Comparison of ENCODE assay signal across 8 cellular contexts in genomic region chr1:45326627-45327591, GRCh38. TPM values are rescaled to one million over a fixed set of nuclear protein-coding genes. Genes with fewer than 3 reads are reported as not detected.
DNase-seq lines count a peak whose midpoint lies in the region; ATAC-seq and TF ChIP-seq lines count a peak whose summit lies in the region.

TSS of gene HPDL (plus strand) at chr1:45326895. CDS start at chr1:45327149, 254 bp downstream.

- no peak for TF ChIP-seq POLR2A in sigmoid colon (IDR thresholded peaks at IDR 0.05)

- TF ChIP-seq EP300 in sigmoid colon (IDR thresholded peaks at IDR 0.05), result no peak

- intact Hi-C loops in sigmoid colon (cut with DNase I), result no loop called here

- in situ Hi-C loops in astrocyte of the cerebellum (cut with HindIII; ENCODE audit: low sequenced_read_pairs), result no loop called here

- H3K9ac ChIP-seq in HUES64 (ENCODE audit: low read depth, low read length), result peak within 1 kb of the TSS; percentile 40

- peak; percentile 87 for DNase-seq in GM06990 (ENCODE audit: extremely low read depth, insufficient read length)
- peak; percentile 36 for DNase-seq in T follicular helper cell (ENCODE audit: low read depth)
- no peak for DNase-seq in astrocyte of the cerebellum (ENCODE audit: low read depth)
- peak; percentile 75 for DNase-seq in iPS DF 6.9 (ENCODE audit: low read depth, low spot score)
- peak; percentile 84 for DNase-seq in sigmoid colon
- DNase-seq in HK-2 (ENCODE audit: unreplicated experiment), result no peak

- H3K4me1 ChIP-seq in HUES64 (ENCODE audit: insufficient read depth, low read length) (peaks cover 28% of the 10 kb centered on the region), iPS DF 6.9 (ENCODE audit: control insufficient read depth, insufficient read depth, low read length) (peaks cover 9% of the 10 kb centered on the region; the same call in 1 of the 2 replicates), sigmoid colon (peaks cover 0 to 17% (median 15%) of the 10 kb centered on the region in 4 donors)

- H3K27ac ChIP-seq in HUES64 (ENCODE audit: low read depth, low read length) (peak within 1 kb of the TSS; percentile 48), iPS DF 6.9 (ENCODE audit: low read length) (no peak within 1 kb of the TSS), sigmoid colon (peak within 1 kb of the TSS in 2 of 4 donors; percentile 9 to 44)

- H3K27me3 ChIP-seq in GM06990 (replicated peaks; ENCODE audit: control insufficient read depth, insufficient read depth, low read length), result no peaks in the 10 kb centered on the region
- H3K27me3 ChIP-seq in HUES64 (ENCODE audit: insufficient read depth, low read length), result no peaks in the 10 kb centered on the region
- no peaks in the 10 kb centered on the region for H3K27me3 ChIP-seq in iPS DF 6.9 (ENCODE audit: control insufficient read depth, insufficient read depth, low read length)
- peaks cover 0 to 7% (median 0%) of the 10 kb centered on the region in 3 donors for H3K27me3 ChIP-seq in sigmoid colon

- H3K9me3 ChIP-seq in HUES64 (ENCODE audit: insufficient read depth, low read depth, low read length) (no peaks in the 10 kb centered on the region), iPS DF 6.9 (ENCODE audit: control insufficient read depth, insufficient read depth, low read length) (no peaks in the 10 kb centered on the region), sigmoid colon (no peaks in the 10 kb centered on the region)

- H3K4me3 ChIP-seq in GM06990 (replicated peaks; ENCODE audit: low read depth, low read length) (peak within 1 kb of the TSS; percentile 63), HUES64 (ENCODE audit: low read length) (peak within 1 kb of the TSS; percentile 35), astrocyte of the cerebellum (ENCODE audit: low read depth, low read length) (peak within 1 kb of the TSS; percentile 47), iPS DF 6.9 (ENCODE audit: low read length) (peak within 1 kb of the TSS; percentile 2; the same call in 1 of the 2 replicates), sigmoid colon (peak within 1 kb of the TSS; percentile 38 to 57 (median 52))

- H3K36me3 ChIP-seq in GM06990 (ENCODE audit: control insufficient read depth, insufficient read depth, low read length) (peaks cover 8% of the 10 kb centered on the region), HUES64 (ENCODE audit: insufficient read depth, low read length) (peaks cover 18% of the 10 kb centered on the region), iPS DF 6.9 (ENCODE audit: control insufficient read depth, insufficient read depth, low read length) (peaks cover 11% of the 10 kb centered on the region), sigmoid colon (peaks cover 0 to 31% (median 11%) of the 10 kb centered on the region in 4 donors)

- TF ChIP-seq CTCF in GM06990 (IDR thresholded peaks at IDR 0.05; ENCODE audit: insufficient read depth, low read length, poor library complexity, severe bottlenecking), result peak; percentile 17
- no peak for TF ChIP-seq CTCF in astrocyte of the cerebellum (IDR thresholded peaks at IDR 0.05; ENCODE audit: low read depth, low read length, missing control alignments)
- no peak for TF ChIP-seq CTCF in sigmoid colon (IDR thresholded peaks at IDR 0.05)

- no peak for ATAC-seq in HG03039 (IDR thresholded peaks at IDR 0.05; ENCODE audit: unreplicated experiment)

- 85% methylated on average over 93 of the region's 93 CpGs for WGBS in HUES64
- WGBS in iPS DF 6.9 (ENCODE audit: insufficient coverage, insufficient read length), result no CpG with 5 or more reads among the region's 93 CpGs
- WGBS in sigmoid colon, 2 donors, result 7% methylated on average over 93 of the region's 93 CpGs

RNA-seq across cellular contexts. Expression of gene HPDL, which starts in this region (rescaled TPM):
- 3.2 TPM for polyA plus RNA-seq in HUES64 (2013, experiment 1 of 2)
- polyA plus RNA-seq in HUES64 (2013, experiment 2 of 2), result 3.9 TPM
- under 1 TPM in 1 of 4 donors, not detected in 3; 0.95 TPM for total RNA-seq in sigmoid colon
- polyA plus RNA-seq in sigmoid colon, result 10 to 100 TPM in 2 of 3 donors, 1 to 10 TPM in 1; 4.9 to 15.7 (median 11.4) TPM

Comparison
In these comparisons a context has a peak if more than half of its experiments do, and no peak if none do; other contexts are left out.
1. DNase-seq: peak in GM06990 (single experiment), T follicular helper cell (single experiment), iPS DF 6.9 (single experiment) and sigmoid colon (single experiment); none in astrocyte of the cerebellum (single experiment) and HK-2 (single experiment).
2. H3K4me3 ChIP-seq: peak in every context shown above with its lines; median percentile 63 in GM06990; 52 in sigmoid colon; 47 in astrocyte of the cerebellum; 35 in HUES64; 2 in iPS DF 6.9.